Comparison of ENCODE assay signal across 16 cellular contexts in genomic region chr10:36452851-36453250, GRCh38.
A peak's percentile ranks its signal among the peaks of the same experiment; 100 is the strongest.
DNase-seq lines count a peak whose midpoint lies in the region; ATAC-seq and TF ChIP-seq lines count a peak whose summit lies in the region.
"Had no signal": no experiment of that assay in that cellular context is flagged by ENCODE, and none has a peak within 500 bp of the region (broad histone marks: within the 10 kb centered on the region; RNA-seq: fewer than 3 reads in every experiment).

No MANE protein-coding gene starts in this region.

- CTCF ChIA-PET in PC-3 (lab: Charles Lee), result no interaction called here

- no peaks in the 10 kb centered on the region for H4K20me1 ChIP-seq in PC-3 (ENCODE audit: low read length)

- peaks cover 9% of the 10 kb centered on the region for H3K36me3 Mint-ChIP-seq in endodermal cell (ENCODE audit: low read depth)

- TF ChIP-seq CTCF in endodermal cell (conservative IDR thresholded peaks at IDR 0.05), result no peak
- TF ChIP-seq CTCF in fibroblast of the aortic adventitia (IDR thresholded peaks at IDR 0.05; ENCODE audit: insufficient read depth, low read length), result no peak
- no peak for TF ChIP-seq CTCF in PC-3 (conservative IDR thresholded peaks at IDR 0.05; ENCODE audit: low read depth, low read length)

- intact Hi-C loops in PC-3 (cut with micrococcal nuclease), result no loop called here

- no peaks in the 10 kb centered on the region for H3K9me2 ChIP-seq in PC-3 (replicated peaks; ENCODE audit: low read length)

- H3K27me3 Mint-ChIP-seq in endodermal cell (ENCODE audit: insufficient read depth), result no peaks in the 10 kb centered on the region
- H3K27me3 Mint-ChIP-seq: CD4-positive, alpha-beta T cell had no signal

- H3K27ac Mint-ChIP-seq in endodermal cell, result no peak overlapping the region
- H3K27ac Mint-ChIP-seq: CD4-positive, alpha-beta T cell; GM23338 had no signal

- H3K4me3 Mint-ChIP-seq in endodermal cell, result no peak overlapping the region
- H3K4me3 Mint-ChIP-seq: CD4-positive, alpha-beta T cell; GM23338 had no signal

- peaks cover 36% of the 10 kb centered on the region for H3K9me3 Mint-ChIP-seq in endodermal cell

- H3K27me3 ChIP-seq in endodermal cell (ENCODE audit: control insufficient read depth, insufficient read depth, low read length, poor library complexity, severe bottlenecking) (no peaks in the 10 kb centered on the region), PC-3 (ENCODE audit: low read length) (no peaks in the 10 kb centered on the region)

- DNase-seq in NCI-H1105 treated with DMSO at 0.1 percent for 48 hours (lab: John Stamatoyannopoulos, UW) (peak; percentile 1), NCI-H1105 (lab: John Stamatoyannopoulos, UW) (no peak), NCI-H345 (lab: John Stamatoyannopoulos, UW) (peak; percentile 51), endodermal cell (no peak), fibroblast of the aortic adventitia (ENCODE audit: low read depth) (peak; percentile 11), activated T-cell treated with anti-CD3 and anti-CD28 coated beads for 4 hours (no peak), PC-3 (no peak), GF-D8 (lab: John Stamatoyannopoulos, UW) (no peak)
- DNase-seq: AML-193; Caco-2; CD4-positive, alpha-beta T cell; HCEC 1CT had no signal

- H3K36me3 ChIP-seq in endodermal cell (ENCODE audit: control insufficient read depth, insufficient read depth, low read length), result no peaks in the 10 kb centered on the region
- no peaks in the 10 kb centered on the region; the same call in 1 of the 2 replicates for H3K36me3 ChIP-seq in PC-3 (ENCODE audit: low read depth, low read length)

- H3K9me3 ChIP-seq in endodermal cell (ENCODE audit: control insufficient read depth, low read length) (peaks cover 44% of the 10 kb centered on the region), PC-3 (ENCODE audit: low read length) (peaks cover 4% of the 10 kb centered on the region; the same call in 1 of the 2 replicates)
- H3K9me3 ChIP-seq: Caco-2 had no signal

- no peak overlapping the region for H3K9ac ChIP-seq in endodermal cell (ENCODE audit: extremely low read depth, low read length, poor library complexity, severe bottlenecking)
- H3K9ac ChIP-seq in PC-3 (ENCODE audit: low read length), result no peak overlapping the region

- BruUV-seq in PC-3 (replicated peaks; lab: Mats Ljungman, UMichigan), result no TSS peak

- peaks cover 36% of the 10 kb centered on the region for H3K4me1 Mint-ChIP-seq in endodermal cell

- WGBS in endodermal cell (ENCODE audit: insufficient coverage in 1 of 2, insufficient read length in 1 of 2), 2 experiments, result 93% methylated on average over 4 of the region's 4 CpGs; no CpG with 5 or more reads in 1 of the 2 experiments

- H3F3A ChIP-seq in PC-3 (ENCODE audit: low read length, unreplicated experiment), result no peaks in the 10 kb centered on the region

- no peak overlapping the region for H3K27ac ChIP-seq in endodermal cell (ENCODE audit: low read depth, low read length)
- no peak overlapping the region for H3K27ac ChIP-seq in PC-3 (ENCODE audit: low read length)
- H3K27ac ChIP-seq: 22Rv1, A549, C4-2B had no signal

- no peak for ATAC-seq in PC-3
- ATAC-seq: A549, GM23338 had no signal

- POLR2A ChIA-PET in PC-3 (lab: Charles Lee; ENCODE audit: unreplicated experiment), result interaction anchor here (0.6 kb wide), 1 partner anchor 280 kb away, joined by 4 read pairs; no protein-coding TSS in a partner anchor

- H2AFZ ChIP-seq in PC-3 (ENCODE audit: low read length), result no peak overlapping the region
- H2AFZ ChIP-seq: GM23338 had no signal

- H3K79me2 ChIP-seq in PC-3 (ENCODE audit: low read length), result no peaks in the 10 kb centered on the region

- H3K4me1 ChIP-seq in endodermal cell (ENCODE audit: control insufficient read depth, insufficient read depth, low read length) (peaks cover 13% of the 10 kb centered on the region), PC-3 (ENCODE audit: insufficient read depth, low read length) (peaks cover 13% of the 10 kb centered on the region)

- H3K4me2 ChIP-seq in PC-3 (ENCODE audit: low read length), result no peak overlapping the region
- H3K4me2 ChIP-seq: A549, GM23338 had no signal

- H3K4me3 ChIP-seq in endodermal cell (ENCODE audit: low read length) (peak overlapping the region; percentile 16), fibroblast of the aortic adventitia (ENCODE audit: low read depth, low read length) (no peak overlapping the region), PC-3 (ENCODE audit: low read length) (no peak overlapping the region)
- H3K4me3 ChIP-seq: A549, GM23338 had no signal

Comparison
In these comparisons a context has a peak if more than half of its experiments do, and no peak if none do; other contexts are left out.
1. DNase-seq: peak in NCI-H1105 treated with DMSO at 0.1 percent for 48 hours (single experiment), NCI-H345 (single experiment) and fibroblast of the aortic adventitia (single experiment); none in NCI-H1105 (single experiment), endodermal cell (single experiment), activated T-cell treated with anti-CD3 and anti-CD28 coated beads for 4 hours (single experiment), PC-3 (single experiment) and GF-D8 (single experiment).